ENCODE assay signal across 27 cellular contexts in genomic region chr3:23756206-23756840, GRCh38.
"Had no signal": no experiment of that assay in that cellular context is flagged by ENCODE, and none has a peak within 500 bp of the region (broad histone marks: within the 10 kb centered on the region; RNA-seq: fewer than 3 reads in every experiment).

No MANE protein-coding gene starts in this region.

- H3K36me3 Mint-ChIP-seq: activated naive CD8-positive, alpha-beta T cell; stimulated activated memory B cell treated with anti-CD40 and anti-IgM and Interleukin-4, amounts not matched to agents 10 μg/mL and 1 μg/mL and 100 μg/mL, for 72 hours had no signal

- ATAC-seq: activated T-cell treated with anti-CD3 and anti-CD28 coated beads, Interleukin-2, amount 50 U/mL, for 4 hours; effector memory CD8-positive, alpha-beta T cell; gastrocnemius medialis; left ventricle myocardium superior; sciatic nerve; stimulated activated memory B cell treated with anti-CD40 and anti-IgM and Interleukin-4, amounts not matched to agents 10 μg/mL and 1 μg/mL and 100 μg/mL, for 72 hours had no signal

- H3K4me3 ChIP-seq: adrenal gland, colonic mucosa, dorsolateral prefrontal cortex, esophagus muscularis mucosa, gastrocnemius medialis, stomach, suprapubic skin, transverse colon, vagina had no signal

- H3K9me3 Mint-ChIP-seq: activated B cell treated with CpG ODN at 0.5 μM for 24 hours; activated T-cell treated with anti-CD3 and anti-CD28 coated beads, Interleukin-2, amount 50 U/mL, for 4 hours; activated T-helper 2 cell treated with anti-CD3 and anti-CD28 coated beads, Interferon-gamma antibody, Interleukin-2, Interleukin-4, amounts not matched to agents 10 μg/mL and 5 μg/mL and 100 μg/mL, durations not matched to agents 14 hours and 24 hours and 36 hours; effector memory CD8-positive, alpha-beta T cell; stimulated activated memory B cell treated with anti-CD40 and anti-IgM and Interleukin-4, amounts not matched to agents 10 μg/mL and 1 μg/mL and 100 μg/mL, for 72 hours had no signal

- H3K4me3 Mint-ChIP-seq: activated B cell treated with CpG ODN at 0.5 μM for 24 hours; activated naive CD8-positive, alpha-beta T cell; activated T-cell treated with anti-CD3 and anti-CD28 coated beads, Interleukin-2, amount 50 U/mL, for 4 hours; effector memory CD8-positive, alpha-beta T cell; stimulated activated memory B cell treated with anti-CD40 and anti-IgM and Interleukin-4, amounts not matched to agents 10 μg/mL and 1 μg/mL and 100 μg/mL, for 72 hours had no signal

- H3K27ac ChIP-seq: adrenal gland, colonic mucosa, dorsolateral prefrontal cortex, gastrocnemius medialis, stomach, suprapubic skin, transverse colon, vagina had no signal

- H3K9me3 ChIP-seq: adrenal gland, colonic mucosa, esophagus muscularis mucosa, gastrocnemius medialis, stomach, suprapubic skin, transverse colon, vagina had no signal

- H3K4me1 ChIP-seq: colonic mucosa, transverse colon had no signal

- H3K27me3 ChIP-seq: adrenal gland, colonic mucosa, dorsolateral prefrontal cortex, esophagus muscularis mucosa, gastrocnemius medialis, stomach, suprapubic skin, transverse colon, vagina had no signal

- H3K36me3 ChIP-seq: adrenal gland, colonic mucosa, esophagus muscularis mucosa, gastrocnemius medialis, stomach, suprapubic skin, transverse colon, vagina had no signal

- H3K27ac Mint-ChIP-seq: activated B cell treated with CpG ODN at 0.5 μM for 24 hours; activated naive CD8-positive, alpha-beta T cell; activated T-helper 2 cell treated with anti-CD3 and anti-CD28 coated beads, Interferon-gamma antibody, Interleukin-2, Interleukin-4, amounts not matched to agents 10 μg/mL and 5 μg/mL and 100 μg/mL, durations not matched to agents 14 hours and 24 hours and 36 hours; effector memory CD8-positive, alpha-beta T cell; stimulated activated memory B cell treated with anti-CD40 and anti-IgM and Interleukin-4, amounts not matched to agents 10 μg/mL and 1 μg/mL and 100 μg/mL, for 72 hours had no signal

- H3K27me3 Mint-ChIP-seq: activated B cell treated with CpG ODN at 0.5 μM for 24 hours; activated naive CD8-positive, alpha-beta T cell; stimulated activated memory B cell treated with anti-CD40 and anti-IgM and Interleukin-4, amounts not matched to agents 10 μg/mL and 1 μg/mL and 100 μg/mL, for 72 hours had no signal

- DNase-seq: activated B cell treated with CpG ODN at 0.5 μM for 24 hours; activated CD4-positive, alpha-beta T cell treated with anti-CD3 and anti-CD28 coated beads for 4 hours; activated CD4-positive, alpha-beta T cell treated with anti-CD3 and anti-CD28 coated beads, Interleukin-2, amount 50 U/mL, for 48 hours; activated CD8-positive, alpha-beta memory T cell treated with anti-CD3 and anti-CD28 coated beads, Interleukin-2, amount 50 U/mL, for 48 hours; activated naive CD4-positive, alpha-beta T cell; activated T-cell treated with anti-CD3 and anti-CD28 coated beads, Interleukin-2, amount 50 U/mL, for 4 hours; central memory CD4-positive, alpha-beta T cell; colonic mucosa; effector memory CD8-positive, alpha-beta T cell; gastrocnemius medialis; head of caudate nucleus; hypothalamus; left ventricle myocardium superior; mammary epithelial cell; midbrain; small intestine; stomach; transverse colon had no signal
